ENCODE assay signal across 1 cellular context in genomic region chr5:75053286-75054109, GRCh38.
TF ChIP-seq lines count a peak whose summit lies in the region.

No MANE protein-coding gene starts in this region.

TF ChIP-seq in HEK293, 187 proteins besides CTCF, POLR2A, EP300 and RAD21 (continued from another document and continues in another):
- no peak for TF ChIP-seq KLF7 (tag by site-specific recombination; IDR thresholded peaks at IDR 0.05; ENCODE audit: borderline replicate concordance)
- no peak for TF ChIP-seq MEIS1 (CRISPR knock-in tag; IDR thresholded peaks at IDR 0.05; ENCODE audit: borderline replicate concordance)
- TF ChIP-seq ZNF146 (tag by site-specific recombination; IDR thresholded peaks at IDR 0.05) = no peak
- TF ChIP-seq ZBTB48 (tag by site-specific recombination; IDR thresholded peaks at IDR 0.05) = no peak
- no peak for TF ChIP-seq ZFP69B (tag by site-specific recombination; IDR thresholded peaks at IDR 0.05)
- no peak for TF ChIP-seq KLF17 (tag by site-specific recombination; IDR thresholded peaks at IDR 0.05)
- TF ChIP-seq GFI1B (tag by site-specific recombination; IDR thresholded peaks at IDR 0.05) = no peak
- no peak for TF ChIP-seq ZNF18 (tag by site-specific recombination; IDR thresholded peaks at IDR 0.05)
- TF ChIP-seq ZNF121 (tag by site-specific recombination; IDR thresholded peaks at IDR 0.05) = no peak
- no peak for TF ChIP-seq ZNF677 (tag by site-specific recombination; IDR thresholded peaks at IDR 0.05)
- no peak for TF ChIP-seq ZNF704 (tag by site-specific recombination; IDR thresholded peaks at IDR 0.05)
- no peak for TF ChIP-seq ZNF610 (tag by site-specific recombination; IDR thresholded peaks at IDR 0.05; ENCODE audit: borderline replicate concordance)
- TF ChIP-seq ZNF768 (tag by site-specific recombination; IDR thresholded peaks at IDR 0.05) = no peak
- no peak for TF ChIP-seq ZBTB49 (tag by site-specific recombination; IDR thresholded peaks at IDR 0.05; ENCODE audit: low read depth)
- no peak for TF ChIP-seq ZNF214 (tag by site-specific recombination; IDR thresholded peaks at IDR 0.05; ENCODE audit: borderline replicate concordance)
- TF ChIP-seq ZNF707 (tag by site-specific recombination; IDR thresholded peaks at IDR 0.05) = no peak
- no peak for TF ChIP-seq ZNF211 (tag by site-specific recombination; IDR thresholded peaks at IDR 0.05; ENCODE audit: low read depth)
- no peak for TF ChIP-seq ZNF354C (tag by site-specific recombination; IDR thresholded peaks at IDR 0.05; ENCODE audit: borderline replicate concordance, low read depth)
- TF ChIP-seq ZNF701 (tag by site-specific recombination; IDR thresholded peaks at IDR 0.05) = no peak
- TF ChIP-seq KLF16 (tag by site-specific recombination; IDR thresholded peaks at IDR 0.05) = no peak
- TF ChIP-seq ZNF600 (tag by site-specific recombination; IDR thresholded peaks at IDR 0.05) = 0 out of 2 replicates have a peak, but pooled peaks have one; percentile 41
- no peak for TF ChIP-seq ZNF16 (tag by site-specific recombination; IDR thresholded peaks at IDR 0.05; ENCODE audit: low read depth)
- no peak for TF ChIP-seq ZFP41 (tag by site-specific recombination; IDR thresholded peaks at IDR 0.05; ENCODE audit: borderline replicate concordance)
- TF ChIP-seq ZNF544 (tag by site-specific recombination; IDR thresholded peaks at IDR 0.05) = no peak
- no peak for TF ChIP-seq BCL6B (tag by site-specific recombination; IDR thresholded peaks at IDR 0.05)
- no peak for TF ChIP-seq HOXA7 (CRISPR knock-in tag; IDR thresholded peaks at IDR 0.05; ENCODE audit: borderline replicate concordance)
- TF ChIP-seq ZBTB1 (tag by site-specific recombination; IDR thresholded peaks at IDR 0.05) = no peak
- no peak for TF ChIP-seq ZBTB10 (tag by site-specific recombination; IDR thresholded peaks at IDR 0.05)
- no peak for TF ChIP-seq ZBTB7A (tag by site-specific recombination; IDR thresholded peaks at IDR 0.05; ENCODE audit: low read depth)
- TF ChIP-seq ZNF747 (tag by site-specific recombination; IDR thresholded peaks at IDR 0.05) = no peak
- TF ChIP-seq ZNF521 (tag by site-specific recombination; IDR thresholded peaks at IDR 0.05) = no peak
- no peak for TF ChIP-seq ZNF514 (tag by site-specific recombination; IDR thresholded peaks at IDR 0.05)
- no peak for TF ChIP-seq ZNF513 (tag by site-specific recombination; IDR thresholded peaks at IDR 0.05)
- no peak for TF ChIP-seq ZNF391 (tag by site-specific recombination; IDR thresholded peaks at IDR 0.05; ENCODE audit: borderline replicate concordance, low read depth)
- no peak for TF ChIP-seq ZNF548 (tag by site-specific recombination; IDR thresholded peaks at IDR 0.05)
- TF ChIP-seq ZFP3 (tag by site-specific recombination; IDR thresholded peaks at IDR 0.05; ENCODE audit: low read depth) = 0 out of 2 replicates have a peak, but pooled peaks have one; percentile 18
- TF ChIP-seq RBAK (tag by site-specific recombination; IDR thresholded peaks at IDR 0.05) = no peak
- TF ChIP-seq SCRT1 (tag by site-specific recombination; IDR thresholded peaks at IDR 0.05; ENCODE audit: borderline replicate concordance) = no peak
- no peak for TF ChIP-seq OVOL3 (tag by site-specific recombination; IDR thresholded peaks at IDR 0.05)
- no peak for TF ChIP-seq ZNF830 (tag by site-specific recombination; IDR thresholded peaks at IDR 0.05; ENCODE audit: low read depth)
- TF ChIP-seq ZNF184 (tag by site-specific recombination; IDR thresholded peaks at IDR 0.05) = no peak
- TF ChIP-seq ZNF133 (tag by site-specific recombination; IDR thresholded peaks at IDR 0.05) = no peak
- no peak for TF ChIP-seq ZNF585B (tag by site-specific recombination; IDR thresholded peaks at IDR 0.05)
- TF ChIP-seq KLF10 (tag by site-specific recombination; IDR thresholded peaks at IDR 0.05) = no peak
- peak; percentile 92 for TF ChIP-seq ZBTB17 (tag by site-specific recombination; IDR thresholded peaks at IDR 0.05)
- no peak for TF ChIP-seq PRDM4 (tag by site-specific recombination; IDR thresholded peaks at IDR 0.05)
- TF ChIP-seq ZBTB44 (tag by site-specific recombination; IDR thresholded peaks at IDR 0.05) = no peak
- no peak for TF ChIP-seq ZFP37 (tag by site-specific recombination; IDR thresholded peaks at IDR 0.05)
- TF ChIP-seq IKZF3 (tag by site-specific recombination; IDR thresholded peaks at IDR 0.05) = no peak
- TF ChIP-seq ZNF488 (tag by site-specific recombination; IDR thresholded peaks at IDR 0.05) = no peak
- peak; percentile 82 for TF ChIP-seq ZBTB26 (tag by site-specific recombination; optimal IDR thresholded peaks at IDR 0.05)
